ENCODE assay signal across 1 cellular context in the genomic region with DNA sequence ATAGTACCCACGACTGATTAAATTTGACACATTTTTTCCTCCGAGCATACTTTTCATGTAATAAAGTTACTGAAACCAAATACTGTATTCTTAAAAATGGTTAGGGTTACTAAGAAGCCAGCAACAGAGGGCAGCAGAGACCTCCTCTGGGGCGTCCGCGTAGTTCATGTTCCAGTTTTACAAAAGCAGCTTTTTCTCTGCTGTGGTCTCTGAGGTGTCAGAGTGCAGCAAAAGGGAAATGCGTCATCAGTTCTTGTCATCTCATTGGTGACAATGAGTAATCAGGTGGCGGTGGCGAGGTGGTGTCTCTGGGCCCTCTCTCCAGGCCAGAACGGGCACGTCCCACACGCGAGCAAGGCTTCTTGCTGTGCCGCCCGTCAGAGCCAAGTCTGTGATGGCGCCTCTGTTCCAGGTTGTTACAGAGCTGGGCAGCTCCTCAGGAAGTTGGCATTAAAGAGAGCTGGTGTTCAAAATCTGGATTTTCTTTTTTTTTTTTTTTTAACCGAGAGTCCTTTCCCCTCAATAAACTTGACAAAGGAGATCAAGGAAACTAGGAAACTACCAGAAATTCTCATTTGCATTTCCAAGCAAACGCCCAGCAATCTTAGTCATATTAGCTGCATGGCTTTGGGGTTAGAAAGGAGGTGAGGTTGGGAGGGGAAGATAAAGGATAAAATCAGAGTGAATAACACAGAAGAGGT.
A peak's percentile ranks its signal among the peaks of the same experiment; 100 is the strongest.
TF ChIP-seq lines count a peak whose summit lies in the region.

No MANE protein-coding gene starts in this region.

TF ChIP-seq in HepG2, 621 proteins besides CTCF, POLR2A, EP300 and RAD21 (continued from another document and continues in another):
- TF ChIP-seq, protein P1, sequence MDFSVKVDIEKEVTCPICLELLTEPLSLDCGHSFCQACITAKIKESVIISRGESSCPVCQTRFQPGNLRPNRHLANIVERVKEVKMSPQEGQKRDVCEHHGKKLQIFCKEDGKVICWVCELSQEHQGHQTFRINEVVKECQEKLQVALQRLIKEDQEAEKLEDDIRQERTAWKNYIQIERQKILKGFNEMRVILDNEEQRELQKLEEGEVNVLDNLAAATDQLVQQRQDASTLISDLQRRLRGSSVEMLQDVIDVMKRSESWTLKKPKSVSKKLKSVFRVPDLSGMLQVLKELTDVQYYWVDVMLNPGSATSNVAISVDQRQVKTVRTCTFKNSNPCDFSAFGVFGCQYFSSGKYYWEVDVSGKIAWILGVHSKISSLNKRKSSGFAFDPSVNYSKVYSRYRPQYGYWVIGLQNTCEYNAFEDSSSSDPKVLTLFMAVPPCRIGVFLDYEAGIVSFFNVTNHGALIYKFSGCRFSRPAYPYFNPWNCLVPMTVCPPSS (IDR thresholded peaks at IDR 0.05) = no peak
- TF ChIP-seq TFAP4 (IDR thresholded peaks at IDR 0.05; ENCODE audit: borderline replicate concordance, low read depth) = peak; percentile 87; the same call in 1 of the 2 replicates
- 0 out of 2 replicates have a peak, but pooled peaks have one; percentile 70 for TF ChIP-seq RFXANK (CRISPR knock-in tag; IDR thresholded peaks at IDR 0.05)
- TF ChIP-seq, protein P2, sequence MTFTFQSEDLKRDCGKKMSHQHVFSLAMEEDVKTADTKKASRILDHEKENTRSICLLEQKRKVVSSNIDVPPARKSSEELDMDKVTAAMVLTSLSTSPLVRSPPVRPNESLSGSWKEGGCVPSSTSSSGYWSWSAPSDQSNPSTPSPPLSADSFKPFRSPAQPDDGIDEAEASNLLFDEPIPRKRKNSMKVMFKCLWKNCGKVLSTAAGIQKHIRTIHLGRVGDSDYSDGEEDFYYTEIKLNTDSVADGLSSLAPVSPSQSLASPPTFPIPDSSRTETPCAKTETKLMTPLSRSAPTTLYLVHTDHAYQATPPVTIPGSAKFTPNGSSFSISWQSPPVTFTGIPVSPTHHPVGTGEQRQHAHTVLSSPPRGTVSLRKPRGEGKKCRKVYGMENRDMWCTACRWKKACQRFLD (CRISPR knock-in tag; IDR thresholded peaks at IDR 0.05; ENCODE audit: borderline replicate concordance) = no peak
- TF ChIP-seq, protein P3, sequence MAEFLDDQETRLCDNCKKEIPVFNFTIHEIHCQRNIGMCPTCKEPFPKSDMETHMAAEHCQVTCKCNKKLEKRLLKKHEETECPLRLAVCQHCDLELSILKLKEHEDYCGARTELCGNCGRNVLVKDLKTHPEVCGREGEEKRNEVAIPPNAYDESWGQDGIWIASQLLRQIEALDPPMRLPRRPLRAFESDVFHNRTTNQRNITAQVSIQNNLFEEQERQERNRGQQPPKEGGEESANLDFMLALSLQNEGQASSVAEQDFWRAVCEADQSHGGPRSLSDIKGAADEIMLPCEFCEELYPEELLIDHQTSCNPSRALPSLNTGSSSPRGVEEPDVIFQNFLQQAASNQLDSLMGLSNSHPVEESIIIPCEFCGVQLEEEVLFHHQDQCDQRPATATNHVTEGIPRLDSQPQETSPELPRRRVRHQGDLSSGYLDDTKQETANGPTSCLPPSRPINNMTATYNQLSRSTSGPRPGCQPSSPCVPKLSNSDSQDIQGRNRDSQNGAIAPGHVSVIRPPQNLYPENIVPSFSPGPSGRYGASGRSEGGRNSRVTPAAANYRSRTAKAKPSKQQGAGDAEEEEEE (CRISPR knock-in tag; IDR thresholded peaks at IDR 0.05; ENCODE audit: borderline replicate concordance) = no peak
- 0 out of 2 replicates have a peak, but pooled peaks have one; percentile 57 for TF ChIP-seq YEATS4 (CRISPR knock-in tag; IDR thresholded peaks at IDR 0.05; ENCODE audit: borderline replicate concordance)
- peak in 1 of 2 experiments; percentile 70; a peak in 2 of 4 replicates for TF ChIP-seq NR2F1 (CRISPR knock-in tag; IDR thresholded peaks at IDR 0.05)
- TF ChIP-seq KLF15 (CRISPR knock-in tag; IDR thresholded peaks at IDR 0.05; ENCODE audit: borderline replicate concordance) = 0 out of 2 replicates have a peak, but pooled peaks have one; percentile 13
- TF ChIP-seq ZNF20 (CRISPR knock-in tag; IDR thresholded peaks at IDR 0.05) = no peak
- peak; percentile 70 for TF ChIP-seq ZNF781 (CRISPR knock-in tag; IDR thresholded peaks at IDR 0.05; ENCODE audit: borderline replicate concordance, not compliant biosample characterization)
- no peak for TF ChIP-seq PHF5A (CRISPR knock-in tag; IDR thresholded peaks at IDR 0.05; ENCODE audit: low read depth, unreplicated experiment)
- TF ChIP-seq ADNP (CRISPR knock-in tag; IDR thresholded peaks at IDR 0.05) = peak; percentile 44; the same call in 1 of the 2 replicates
- no peak for TF ChIP-seq ZNF333 (CRISPR knock-in tag; IDR thresholded peaks at IDR 0.05; ENCODE audit: borderline replicate concordance)
- TF ChIP-seq KLF16 (CRISPR knock-in tag; IDR thresholded peaks at IDR 0.05) = peak in 1 of 2 experiments; percentile 92; a peak in 2 of 4 replicates
- TF ChIP-seq SIX4 (CRISPR knock-in tag; IDR thresholded peaks at IDR 0.05) = peak; percentile 60; the same call in 1 of the 2 replicates
- TF ChIP-seq ZNF367 (CRISPR knock-in tag; IDR thresholded peaks at IDR 0.05; ENCODE audit: borderline replicate concordance) = no peak
- no peak for TF ChIP-seq ZZZ3 (CRISPR knock-in tag; IDR thresholded peaks at IDR 0.05; ENCODE audit: borderline replicate concordance)
- no peak for TF ChIP-seq ZNF468 (CRISPR knock-in tag; IDR thresholded peaks at IDR 0.05)
- no peak; the same call in 1 of the 2 replicates for TF ChIP-seq ZNF652 (CRISPR knock-in tag; IDR thresholded peaks at IDR 0.05; ENCODE audit: borderline replicate concordance, low read depth)
- peak; percentile 82; the same call in 1 of the 2 replicates for TF ChIP-seq MAF1 (CRISPR knock-in tag; IDR thresholded peaks at IDR 0.05; ENCODE audit: borderline replicate concordance)
- no peak for TF ChIP-seq AKAP8 (CRISPR knock-in tag; IDR thresholded peaks at IDR 0.05)
- TF ChIP-seq NPAS2 (CRISPR knock-in tag; IDR thresholded peaks at IDR 0.05; ENCODE audit: borderline replicate concordance) = no peak
- no peak for TF ChIP-seq ZNF672 (CRISPR knock-in tag; IDR thresholded peaks at IDR 0.05)
- no peak for TF ChIP-seq KDM6A (CRISPR knock-in tag; IDR thresholded peaks at IDR 0.05; ENCODE audit: low read depth)
- TF ChIP-seq ZNF709 (CRISPR knock-in tag; IDR thresholded peaks at IDR 0.05) = 0 out of 2 replicates have a peak, but pooled peaks have one; percentile 51
- no peak for TF ChIP-seq SNRNP70 (IDR thresholded peaks at IDR 0.05; ENCODE audit: low read depth, low read length)
- TF ChIP-seq YY1 (IDR thresholded peaks at IDR 0.05; ENCODE audit: insufficient read depth, insufficient replicate concordance, low read depth, low read length) = peak; percentile 69
- no peak for TF ChIP-seq ZNF138 (CRISPR knock-in tag; IDR thresholded peaks at IDR 0.05; ENCODE audit: low read depth)
- no peak for TF ChIP-seq EHMT2 (IDR thresholded peaks at IDR 0.05; ENCODE audit: borderline replicate concordance, low read depth, low read length)
- TF ChIP-seq CREB3 (CRISPR knock-in tag; IDR thresholded peaks at IDR 0.05) = no peak
- peak; percentile 89 for TF ChIP-seq SALL1 (CRISPR knock-in tag; IDR thresholded peaks at IDR 0.05)
- no peak for TF ChIP-seq SMYD3 (CRISPR knock-in tag; IDR thresholded peaks at IDR 0.05)
- no peak for TF ChIP-seq KAT2B (IDR thresholded peaks at IDR 0.05; ENCODE audit: borderline replicate concordance, low read depth, low read length)
- TF ChIP-seq, protein P4, sequence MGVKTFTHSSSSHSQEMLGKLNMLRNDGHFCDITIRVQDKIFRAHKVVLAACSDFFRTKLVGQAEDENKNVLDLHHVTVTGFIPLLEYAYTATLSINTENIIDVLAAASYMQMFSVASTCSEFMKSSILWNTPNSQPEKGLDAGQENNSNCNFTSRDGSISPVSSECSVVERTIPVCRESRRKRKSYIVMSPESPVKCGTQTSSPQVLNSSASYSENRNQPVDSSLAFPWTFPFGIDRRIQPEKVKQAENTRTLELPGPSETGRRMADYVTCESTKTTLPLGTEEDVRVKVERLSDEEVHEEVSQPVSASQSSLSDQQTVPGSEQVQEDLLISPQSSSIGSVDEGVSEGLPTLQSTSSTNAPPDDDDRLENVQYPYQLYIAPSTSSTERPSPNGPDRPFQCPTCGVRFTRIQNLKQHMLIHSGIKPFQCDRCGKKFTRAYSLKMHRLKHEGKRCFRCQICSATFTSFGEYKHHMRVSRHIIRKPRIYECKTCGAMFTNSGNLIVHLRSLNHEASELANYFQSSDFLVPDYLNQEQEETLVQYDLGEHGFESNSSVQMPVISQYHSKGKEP (CRISPR knock-in tag; IDR thresholded peaks at IDR 0.05) = no peak
- no peak for TF ChIP-seq ARHGAP35 (CRISPR knock-in tag; IDR thresholded peaks at IDR 0.05; ENCODE audit: borderline replicate concordance)
- peak; percentile 25; the same call in 1 of the 2 replicates for TF ChIP-seq PITX1 (CRISPR knock-in tag; IDR thresholded peaks at IDR 0.05)
- TF ChIP-seq ZNF383 (CRISPR knock-in tag; IDR thresholded peaks at IDR 0.05; ENCODE audit: borderline replicate concordance) = no peak
- TF ChIP-seq ZNF530 (CRISPR knock-in tag; IDR thresholded peaks at IDR 0.05; ENCODE audit: low read depth) = no peak
- 0 out of 2 replicates have a peak, but pooled peaks have one; percentile 28 for TF ChIP-seq ZBTB42 (CRISPR knock-in tag; IDR thresholded peaks at IDR 0.05)
- TF ChIP-seq, protein P5, sequence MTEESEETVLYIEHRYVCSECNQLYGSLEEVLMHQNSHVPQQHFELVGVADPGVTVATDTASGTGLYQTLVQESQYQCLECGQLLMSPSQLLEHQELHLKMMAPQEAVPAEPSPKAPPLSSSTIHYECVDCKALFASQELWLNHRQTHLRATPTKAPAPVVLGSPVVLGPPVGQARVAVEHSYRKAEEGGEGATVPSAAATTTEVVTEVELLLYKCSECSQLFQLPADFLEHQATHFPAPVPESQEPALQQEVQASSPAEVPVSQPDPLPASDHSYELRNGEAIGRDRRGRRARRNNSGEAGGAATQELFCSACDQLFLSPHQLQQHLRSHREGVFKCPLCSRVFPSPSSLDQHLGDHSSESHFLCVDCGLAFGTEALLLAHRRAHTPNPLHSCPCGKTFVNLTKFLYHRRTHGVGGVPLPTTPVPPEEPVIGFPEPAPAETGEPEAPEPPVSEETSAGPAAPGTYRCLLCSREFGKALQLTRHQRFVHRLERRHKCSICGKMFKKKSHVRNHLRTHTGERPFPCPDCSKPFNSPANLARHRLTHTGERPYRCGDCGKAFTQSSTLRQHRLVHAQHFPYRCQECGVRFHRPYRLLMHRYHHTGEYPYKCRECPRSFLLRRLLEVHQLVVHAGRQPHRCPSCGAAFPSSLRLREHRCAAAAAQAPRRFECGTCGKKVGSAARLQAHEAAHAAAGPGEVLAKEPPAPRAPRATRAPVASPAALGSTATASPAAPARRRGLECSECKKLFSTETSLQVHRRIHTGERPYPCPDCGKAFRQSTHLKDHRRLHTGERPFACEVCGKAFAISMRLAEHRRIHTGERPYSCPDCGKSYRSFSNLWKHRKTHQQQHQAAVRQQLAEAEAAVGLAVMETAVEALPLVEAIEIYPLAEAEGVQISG (CRISPR knock-in tag; IDR thresholded peaks at IDR 0.05) = peak; percentile 79
- no peak for TF ChIP-seq PREB (CRISPR knock-in tag; IDR thresholded peaks at IDR 0.05)
- TF ChIP-seq RXRB (CRISPR knock-in tag; IDR thresholded peaks at IDR 0.05; ENCODE audit: borderline replicate concordance) = peak; percentile 74
- TF ChIP-seq WIZ (CRISPR knock-in tag; IDR thresholded peaks at IDR 0.05) = no peak
- TF ChIP-seq ZNF83 (CRISPR knock-in tag; IDR thresholded peaks at IDR 0.05; ENCODE audit: borderline replicate concordance) = 0 out of 2 replicates have a peak, but pooled peaks have one; percentile 65
- no peak for TF ChIP-seq ZNF674 (CRISPR knock-in tag; IDR thresholded peaks at IDR 0.05; ENCODE audit: low read depth)
- TF ChIP-seq, protein P6, sequence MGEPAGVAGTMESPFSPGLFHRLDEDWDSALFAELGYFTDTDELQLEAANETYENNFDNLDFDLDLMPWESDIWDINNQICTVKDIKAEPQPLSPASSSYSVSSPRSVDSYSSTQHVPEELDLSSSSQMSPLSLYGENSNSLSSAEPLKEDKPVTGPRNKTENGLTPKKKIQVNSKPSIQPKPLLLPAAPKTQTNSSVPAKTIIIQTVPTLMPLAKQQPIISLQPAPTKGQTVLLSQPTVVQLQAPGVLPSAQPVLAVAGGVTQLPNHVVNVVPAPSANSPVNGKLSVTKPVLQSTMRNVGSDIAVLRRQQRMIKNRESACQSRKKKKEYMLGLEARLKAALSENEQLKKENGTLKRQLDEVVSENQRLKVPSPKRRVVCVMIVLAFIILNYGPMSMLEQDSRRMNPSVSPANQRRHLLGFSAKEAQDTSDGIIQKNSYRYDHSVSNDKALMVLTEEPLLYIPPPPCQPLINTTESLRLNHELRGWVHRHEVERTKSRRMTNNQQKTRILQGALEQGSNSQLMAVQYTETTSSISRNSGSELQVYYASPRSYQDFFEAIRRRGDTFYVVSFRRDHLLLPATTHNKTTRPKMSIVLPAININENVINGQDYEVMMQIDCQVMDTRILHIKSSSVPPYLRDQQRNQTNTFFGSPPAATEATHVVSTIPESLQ (CRISPR knock-in tag; conservative IDR thresholded peaks at IDR 0.05) = no peak
- no peak for TF ChIP-seq ZNF839 (CRISPR knock-in tag; IDR thresholded peaks at IDR 0.05; ENCODE audit: borderline replicate concordance)
